In the genomic region with DNA sequence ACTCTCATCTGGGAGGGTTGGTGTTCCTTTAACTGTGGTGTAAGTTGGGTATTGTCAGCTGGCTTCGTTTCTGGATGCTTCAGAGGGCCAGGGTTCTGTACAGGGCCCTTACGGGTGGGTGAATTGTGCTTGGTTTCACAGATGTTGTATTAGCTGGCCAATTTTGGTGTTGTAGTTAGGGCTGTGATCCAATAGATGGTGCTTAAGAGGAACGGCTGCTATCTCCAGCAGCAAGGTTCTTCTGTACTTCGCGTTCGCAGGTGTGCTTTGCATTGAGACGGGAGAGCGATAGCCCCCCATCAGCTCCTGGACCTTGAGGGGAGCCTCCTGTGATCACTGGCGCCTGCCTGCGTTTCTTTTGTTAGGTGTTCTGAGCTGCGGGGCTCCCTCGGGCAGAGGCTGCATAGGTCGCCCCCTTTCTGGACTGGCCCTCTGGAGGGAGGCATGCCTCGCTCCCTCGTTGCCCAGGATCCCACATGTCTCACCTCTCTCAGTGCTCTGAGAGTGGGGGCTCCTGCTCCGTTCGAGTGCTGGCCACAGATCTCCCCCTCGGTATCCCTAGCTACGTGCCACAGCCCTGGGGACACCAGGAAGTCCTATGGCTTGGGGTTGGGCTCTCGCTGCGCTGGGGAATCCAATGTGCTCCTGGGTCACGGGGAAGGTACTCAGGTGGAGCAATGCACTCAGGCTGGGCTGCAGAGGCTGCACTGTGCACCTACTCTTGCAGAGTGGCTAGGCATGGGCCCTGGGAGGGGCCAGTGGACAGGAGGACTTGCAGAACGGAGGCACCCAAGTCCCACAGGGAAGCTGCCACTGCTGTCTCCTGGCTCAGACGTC, we compare ENCODE assay signal across 8 cellular contexts. TPM values are rescaled to one million over a fixed set of nuclear protein-coding genes. Genes with fewer than 3 reads are reported as not detected.
DNase-seq lines count a peak whose midpoint lies in the region; ATAC-seq and TF ChIP-seq lines count a peak whose summit lies in the region.

No MANE protein-coding gene starts in this region.

- no peaks in the 10 kb centered on the region for H3K9me3 Mint-ChIP-seq in T-helper 2 cell treated with Interferon-gamma antibody and Interleukin-4, amounts not matched to agents 5 μg/mL and 100 μg/mL, for 36 hours

- H3K4me3 Mint-ChIP-seq in T-helper 2 cell treated with Interferon-gamma antibody and Interleukin-4, amounts not matched to agents 5 μg/mL and 100 μg/mL, for 36 hours = peak overlapping the region; percentile 85

- peak; percentile 29 for ATAC-seq in GM21737 (IDR thresholded peaks at IDR 0.05; ENCODE audit: unreplicated experiment)

- H3K36me3 ChIP-seq in muscle layer of duodenum (ENCODE audit: control insufficient read depth in 1 of 2, insufficient read depth in 2 of 2, low read length in 2 of 2) = no peaks in the 10 kb centered on the region

- DNase-seq in NCI-H2029 (lab: John Stamatoyannopoulos, UW) (peak; percentile 0), NCI-H2029 treated with DMSO at 0.1 percent for 48 hours (lab: John Stamatoyannopoulos, UW) (no peak), LNCaP clone FGC (ENCODE audit: low read depth) (no peak), epithelial cell of proximal tubule (ENCODE audit: low read depth) (no peak), iPS-NIHi7 (ENCODE audit: extremely low spot score) (no peak)
- DNase-seq in T-helper 2 cell treated with Interferon-gamma antibody and Interleukin-4, amounts not matched to agents 5 μg/mL and 100 μg/mL, for 36 hours (ENCODE audit: low spot score) = no peak

- H3K4me1 ChIP-seq in muscle layer of duodenum (ENCODE audit: control insufficient read depth in 1 of 2, insufficient read depth in 2 of 2, low read length in 2 of 2) = peaks cover 4 to 17% of the 10 kb centered on the region in 2 donors

- no peaks in the 10 kb centered on the region for H3K36me3 Mint-ChIP-seq in T-helper 2 cell treated with Interferon-gamma antibody and Interleukin-4, amounts not matched to agents 5 μg/mL and 100 μg/mL, for 36 hours (ENCODE audit: low read depth)

- no peak overlapping the region for H3K27ac ChIP-seq in muscle layer of duodenum (ENCODE audit: low read length)

- peak overlapping the region; percentile 73 for H3K27ac Mint-ChIP-seq in T-helper 2 cell treated with Interferon-gamma antibody and Interleukin-4, amounts not matched to agents 5 μg/mL and 100 μg/mL, for 36 hours

- peaks cover 18% of the 10 kb centered on the region for H3K27me3 Mint-ChIP-seq in T-helper 2 cell treated with Interferon-gamma antibody and Interleukin-4, amounts not matched to agents 5 μg/mL and 100 μg/mL, for 36 hours (ENCODE audit: low read depth)

- H3K27me3 ChIP-seq in muscle layer of duodenum (ENCODE audit: low read depth, low read length) = no peaks in the 10 kb centered on the region

- peaks cover 26% of the 10 kb centered on the region for H3K4me1 Mint-ChIP-seq in T-helper 2 cell treated with Interferon-gamma antibody and Interleukin-4, amounts not matched to agents 5 μg/mL and 100 μg/mL, for 36 hours (ENCODE audit: low read depth)

- H3K4me3 ChIP-seq in LNCaP clone FGC (ENCODE audit: low read depth, low read length) (peak overlapping the region; percentile 52), epithelial cell of proximal tubule (ENCODE audit: low read depth, low read length) (peak overlapping the region; percentile 49), muscle layer of duodenum (ENCODE audit: low read depth in 1 of 2, low read length in 2 of 2) (peak overlapping the region; percentile 63 to 65)

- no peak for TF ChIP-seq CTCF in LNCaP clone FGC (IDR thresholded peaks at IDR 0.05; ENCODE audit: control insufficient read depth, extremely low read depth, insufficient read depth)
- TF ChIP-seq CTCF in epithelial cell of proximal tubule (conservative IDR thresholded peaks at IDR 0.05; ENCODE audit: low read depth, low read length) = no peak

- no peaks in the 10 kb centered on the region for H3K9me3 ChIP-seq in muscle layer of duodenum (ENCODE audit: control insufficient read depth in 1 of 2, low read length in 2 of 2)

RNA-seq across cellular contexts. Expression of gene PRDM7, which starts 0.8 kb away (rescaled TPM):
- not detected in 2 replicates for total RNA-seq in epithelial cell of proximal tubule

RNA-seq across cellular contexts. Expression of gene DBNDD1, which starts 58.7 kb away (rescaled TPM):
- 33.1 and 40.7 TPM in 2 replicates for total RNA-seq in epithelial cell of proximal tubule
